Comparison of ENCODE assay signal across 8 cellular contexts in the genomic region with DNA sequence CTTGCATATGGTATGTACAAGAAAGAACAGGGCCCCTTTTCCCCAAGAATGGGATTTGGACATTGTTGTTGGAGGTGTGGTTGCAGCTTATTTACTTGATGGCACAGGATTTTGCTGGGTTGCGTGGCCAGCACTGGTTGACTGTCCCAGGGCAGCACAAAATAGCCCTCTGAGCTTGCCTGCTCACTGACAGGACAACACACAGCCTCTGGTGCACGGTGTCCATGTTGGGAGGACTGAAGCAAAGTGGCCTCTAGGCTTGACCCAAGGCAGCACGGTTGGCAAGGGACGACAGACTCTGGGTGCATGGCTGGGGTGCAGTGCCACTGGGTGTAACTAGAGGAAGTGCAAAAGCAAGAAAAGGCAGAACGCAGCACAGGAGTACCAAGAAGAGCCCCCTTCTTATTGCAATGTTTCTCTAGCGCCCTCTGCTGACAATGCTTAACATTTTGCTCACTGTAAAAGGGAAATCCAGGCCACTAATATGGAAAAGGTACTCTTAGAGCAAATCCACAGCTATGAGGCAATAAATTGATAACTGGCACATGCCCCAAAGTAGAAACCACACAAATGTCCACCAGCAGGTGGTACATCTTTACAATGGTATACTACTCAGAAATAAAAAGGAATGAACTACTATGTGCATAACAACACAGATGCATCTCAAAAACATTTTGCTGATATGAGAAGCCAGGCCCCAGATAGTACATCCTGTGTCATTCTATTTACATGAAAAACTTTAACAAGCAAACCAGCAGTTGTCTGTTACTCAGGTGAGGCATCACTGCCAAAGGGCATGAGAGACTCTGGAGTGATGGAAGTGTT. TPM values are rescaled to one million over a fixed set of nuclear protein-coding genes. Genes with fewer than 3 reads are reported as not detected.
A peak's percentile ranks its signal among the peaks of the same experiment; 100 is the strongest.
DNase-seq lines count a peak whose midpoint lies in the region; ATAC-seq, FAIRE-seq and TF ChIP-seq lines count a peak whose summit lies in the region.

No MANE protein-coding gene starts in this region.

- H3K27me3 Mint-ChIP-seq in activated naive CD8-positive, alpha-beta T cell treated with anti-CD3 and anti-CD28 coated beads for 36 hours, result peaks cover 6% of the 10 kb centered on the region

- H3K27ac Mint-ChIP-seq in activated naive CD8-positive, alpha-beta T cell treated with anti-CD3 and anti-CD28 coated beads for 36 hours, result no peak overlapping the region

- POLR2A ChIA-PET in HEK293T (lab: Yijun Ruan, JAX), result no interaction called here

- H3K4me3 ChIP-seq in keratinocyte (ENCODE audit: control insufficient read depth in 2 of 3, extremely low read depth in 1 of 3, insufficient read depth in 2 of 3, low read depth in 1 of 3, low read length in 3 of 3), result no peak overlapping the region
- no peak overlapping the region for H3K4me3 ChIP-seq in MG63

- H3K36me3 Mint-ChIP-seq in activated naive CD8-positive, alpha-beta T cell treated with anti-CD3 and anti-CD28 coated beads for 36 hours, result no peaks in the 10 kb centered on the region

- H3K4me3 Mint-ChIP-seq in activated naive CD8-positive, alpha-beta T cell treated with anti-CD3 and anti-CD28 coated beads for 36 hours, result no peak overlapping the region

- peak; percentile 79 for DNase-seq in DMS 273 (lab: John Stamatoyannopoulos, UW; ENCODE audit: unreplicated experiment)
- DNase-seq in HEK293T (ENCODE audit: extremely low spot score), result peak; percentile 71
- DNase-seq in NCI-H524 (lab: John Stamatoyannopoulos, UW), result peak; percentile 64 to 78
- DNase-seq in activated naive CD8-positive, alpha-beta T cell treated with anti-CD3 and anti-CD28 coated beads for 36 hours, result peak; percentile 10
- no peak for DNase-seq in keratinocyte (ENCODE audit: low read depth, low spot score)
- DNase-seq in MG63, result no peak

- H3K36me3 ChIP-seq in keratinocyte (ENCODE audit: control insufficient read depth in 2 of 2, extremely low read depth in 1 of 2, insufficient read depth in 2 of 2, low read length in 2 of 2) (no peaks in the 10 kb centered on the region), MG63 (no peaks in the 10 kb centered on the region)

- no peak for FAIRE-seq in keratinocyte (lab: Jason Lieb, UNC)

- H3K27ac ChIP-seq in keratinocyte (ENCODE audit: control insufficient read depth, insufficient read depth, low read length), result no peak overlapping the region

- peak; percentile 62 to 80 (median 73) for TF ChIP-seq CTCF in keratinocyte (optimal IDR thresholded peaks at IDR 0.05 in 1 of 3, IDR thresholded peaks at IDR 0.05 in 1 of 3, conservative IDR thresholded peaks at IDR 0.05 in 1 of 3; ENCODE audit: extremely low read depth in 1 of 3, insufficient read depth in 2 of 3, low read length in 3 of 3)

- dilution Hi-C loops in keratinocyte (cut with MboI; ENCODE audit: extremely low pct_ligation_motif_present, low sequenced_read_pairs), result loop anchor here (25.0 kb wide), 1 partner anchor 210 kb away; no protein-coding TSS in a partner anchor

- no peak overlapping the region for H3K4me2 ChIP-seq in keratinocyte (ENCODE audit: control insufficient read depth, extremely low read depth, insufficient read depth, low read depth, low read length)

- H2AFZ ChIP-seq in keratinocyte (ENCODE audit: control insufficient read depth, low read length), result no peak overlapping the region

- H4K20me1 ChIP-seq in keratinocyte (ENCODE audit: control insufficient read depth, extremely low read depth, insufficient read depth, low read length), result no peaks in the 10 kb centered on the region

- CTCF ChIA-PET in HEK293T (lab: Yijun Ruan, JAX), result interaction anchor here (0.6 to 2.6 kb wide), 8 partner anchors 10 to 320 kb away, joined by 3 to 14 read pairs (median 6); no protein-coding TSS in a partner anchor

- H3K9ac ChIP-seq in keratinocyte (ENCODE audit: control insufficient read depth, extremely low read depth, insufficient read depth, low read length), result no peak overlapping the region

- H3K27me3 ChIP-seq in keratinocyte (ENCODE audit: control insufficient read depth, extremely low read depth, insufficient read depth, low read length) (no peaks in the 10 kb centered on the region), MG63 (no peaks in the 10 kb centered on the region)

- no peaks in the 10 kb centered on the region for H3K4me1 Mint-ChIP-seq in activated naive CD8-positive, alpha-beta T cell treated with anti-CD3 and anti-CD28 coated beads for 36 hours

- no peaks in the 10 kb centered on the region for H3K9me3 ChIP-seq in keratinocyte (ENCODE audit: control insufficient read depth, low read depth, low read length)
- H3K9me3 ChIP-seq in MG63, result no peaks in the 10 kb centered on the region

- ATAC-seq in GM21447 (IDR thresholded peaks at IDR 0.05; ENCODE audit: unreplicated experiment), result no peak
- ATAC-seq in GM18907 (IDR thresholded peaks at IDR 0.05; ENCODE audit: unreplicated experiment), result no peak

- no peaks in the 10 kb centered on the region for H3K9me3 Mint-ChIP-seq in activated naive CD8-positive, alpha-beta T cell treated with anti-CD3 and anti-CD28 coated beads for 36 hours

- no peaks in the 10 kb centered on the region for H3K9me1 ChIP-seq in keratinocyte (ENCODE audit: control insufficient read depth, extremely low read depth, insufficient read depth, low read length)

- H3K79me2 ChIP-seq in keratinocyte (ENCODE audit: control insufficient read depth, insufficient read depth, low read length), result no peaks in the 10 kb centered on the region

- no peaks in the 10 kb centered on the region for H3K4me1 ChIP-seq in keratinocyte (ENCODE audit: control insufficient read depth, extremely low read depth, insufficient read depth, low read length)

TF ChIP-seq in HEK293T, 16 proteins besides CTCF, POLR2A, EP300 and RAD21:
- TF ChIP-seq HDGF (IDR thresholded peaks at IDR 0.05; ENCODE audit: borderline replicate concordance) (no peak), NFRKB (IDR thresholded peaks at IDR 0.05) (no peak), SP1 (IDR thresholded peaks at IDR 0.05) (no peak), FOXK2 (IDR thresholded peaks at IDR 0.05) (no peak), BHLHE40 (IDR thresholded peaks at IDR 0.05; ENCODE audit: borderline replicate concordance) (no peak)

RNA-seq across cellular contexts. Expression of gene BARX1, which starts 47.4 kb away (rescaled TPM):
- total RNA-seq in activated naive CD8-positive, alpha-beta T cell treated with anti-CD3 and anti-CD28 coated beads for 36 hours, result 1 to 10 TPM; 2.9 to 3.8 TPM
- polyA plus RNA-seq in keratinocyte, result not detected in 3 replicates
- polyA plus RNA-seq in keratinocyte (2011; ENCODE audit: low read depth), result not detected
- polyA plus RNA-seq in keratinocyte (2011; cell fraction: cytosol; rRNA removed), result not detected in 2 replicates
- polyA plus RNA-seq in keratinocyte (2011; cell fraction: nucleus; rRNA removed), result not detected in 2 replicates
- polyA plus RNA-seq in keratinocyte (2012; ENCODE audit: low replicate concordance), result 0.13 TPM in 1 of 2 replicates, not detected in the other
- not detected in 3 replicates for polyA minus RNA-seq in keratinocyte
- not detected for polyA minus RNA-seq in keratinocyte (2011; cell fraction: cytosol; rRNA and poly(A)+ RNA removed)
- not detected in 2 replicates for polyA minus RNA-seq in keratinocyte (2011; cell fraction: nucleus; rRNA and poly(A)+ RNA removed)
- total RNA-seq in MG63 (2014; rRNA removed; shearing (Covaris generic); ENCODE audit: low replicate concordance), result 170 and 176 TPM in 2 replicates

Comparison
In these comparisons a context has a peak if more than half of its experiments do, and no peak if none do; other contexts are left out.
1. DNase-seq: peak in DMS 273 (single experiment), HEK293T (single experiment), NCI-H524 (2 of 2) and activated naive CD8-positive, alpha-beta T cell treated with anti-CD3 and anti-CD28 coated beads for 36 hours (single experiment); none in keratinocyte (single experiment) and MG63 (single experiment).
2. RNA of gene BARX1, which starts 47.4 kb away (total RNA-seq): 170 to 176 TPM in MG63; 2.9 to 3.8 TPM in activated naive CD8-positive, alpha-beta T cell treated with anti-CD3 and anti-CD28 coated beads for 36 hours; every median in the first group is over 10 times any median in the second.